In the genomic region with DNA sequence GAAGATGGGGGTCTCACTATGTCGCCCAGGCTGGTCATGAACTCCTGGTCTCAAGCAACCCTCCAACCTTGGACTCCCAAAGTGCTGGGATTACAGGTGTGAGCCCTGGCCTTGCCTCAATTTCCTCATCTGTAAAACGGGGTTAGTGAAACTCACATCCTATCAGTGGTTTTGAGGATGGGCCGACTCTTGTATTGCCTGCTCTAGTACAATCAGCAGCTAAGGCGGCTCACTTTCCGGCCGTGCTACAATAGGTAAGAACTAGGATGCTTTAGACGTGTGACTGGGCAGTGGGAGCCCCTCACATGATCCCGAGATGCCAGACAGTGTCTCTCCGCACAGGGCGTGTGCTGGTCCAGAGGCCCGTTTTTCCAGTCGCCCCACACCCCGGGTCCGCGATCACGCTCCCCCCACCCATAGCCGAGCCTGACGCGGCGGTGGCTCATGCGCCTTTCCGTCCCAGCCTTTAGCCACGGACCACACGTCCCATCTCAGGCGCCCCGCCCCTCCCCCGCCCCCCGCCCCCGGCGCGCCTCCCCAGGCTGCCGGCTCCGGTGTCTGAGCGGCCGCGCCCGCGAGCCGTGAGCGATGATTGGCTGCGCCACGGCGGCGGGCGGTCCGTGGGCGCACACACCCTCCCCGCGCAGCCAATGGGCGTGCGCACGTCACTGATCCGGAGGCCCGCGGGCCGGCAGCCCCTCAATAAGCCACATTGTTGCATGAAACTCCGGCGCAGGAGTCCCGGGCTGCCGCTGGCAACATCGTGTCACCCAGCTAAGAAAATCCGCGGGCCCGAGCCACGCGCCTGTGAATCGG, we compare ENCODE assay signal across 8 cellular contexts. TPM values are rescaled to one million over a fixed set of nuclear protein-coding genes. Genes with fewer than 3 reads are reported as not detected.
A peak's percentile ranks its signal among the peaks of the same experiment; 100 is the strongest.
DNase-seq lines count a peak whose midpoint lies in the region; ATAC-seq and TF ChIP-seq lines count a peak whose summit lies in the region.

Gene HK2, plus strand, starts transcription at position 710 of the 816 bp plus-strand sequence. CDS start 454 bp downstream, outside the sequence.

- DNase-seq in A673 (ENCODE audit: low spot score) (peak; percentile 96), NCI-H2227 (lab: John Stamatoyannopoulos, UW; ENCODE audit: unreplicated experiment) (peak; percentile 94), kidney glomerular epithelial cell (lab: John Stamatoyannopoulos, UW) (peak; percentile 92)
- peak; percentile 19 to 37 for DNase-seq in central memory CD8-positive, alpha-beta T cell (ENCODE audit: low spot score in 2 of 2)
- DNase-seq in stimulated activated CD4-positive, alpha-beta T cell treated with anti-CD3 and anti-CD28 coated beads, Interleukin-1b, Interleukin-23, amount 100 ng/mL, for 4 hours (ENCODE audit: low read depth in 2 of 2) = peak; percentile 75 to 81

- intact Hi-C loops in A673 (cut with micrococcal nuclease; ENCODE audit: unreplicated experiment) = loop anchor here (2.0 kb wide), 1 partner anchor 119 kb away; no protein-coding TSS in a partner anchor

- peak within 1 kb of the TSS; percentile 87 for H3K4me3 ChIP-seq in A673 (ENCODE audit: low read depth, low read length, poor library complexity, severe bottlenecking)

- TF ChIP-seq CTCF in A673 (conservative IDR thresholded peaks at IDR 0.05; ENCODE audit: low read depth, low read length) = no peak

- H3K27ac ChIP-seq in A673 (ENCODE audit: low read depth, low read length, poor library complexity, severe bottlenecking) = peak within 1 kb of the TSS; percentile 90

- H3K27me3 ChIP-seq in A673 (replicated peaks; ENCODE audit: insufficient read depth, low read depth, low read length, poor library complexity) = no peaks in the 10 kb centered on the region

- no peak within 1 kb of the TSS for H3K27ac Mint-ChIP-seq in central memory CD8-positive, alpha-beta T cell (ENCODE audit: low read depth)

- H3K4me1 ChIP-seq in A673 (ENCODE audit: insufficient read depth, low read length, poor library complexity, severe bottlenecking) = peaks cover 16% of the 10 kb centered on the region

- no TSS peak for BruUV-seq in A673 (replicated peaks; lab: Mats Ljungman, UMichigan)

- peak within 1 kb of the TSS; percentile 79 for H3K4me3 Mint-ChIP-seq in central memory CD8-positive, alpha-beta T cell

- no peaks in the 10 kb centered on the region for H3K9me3 Mint-ChIP-seq in central memory CD8-positive, alpha-beta T cell

- peaks cover 2% of the 10 kb centered on the region for H3K36me3 Mint-ChIP-seq in central memory CD8-positive, alpha-beta T cell (ENCODE audit: insufficient read depth)

- CTCF ChIA-PET in A673 (lab: Charles Lee) = interaction anchor here (0.7 kb wide), 1 partner anchor 143 kb away, joined by 3 read pairs; no protein-coding TSS in a partner anchor

- no peaks in the 10 kb centered on the region for H3K9me3 ChIP-seq in A673 (ENCODE audit: low read depth, low read length, poor library complexity, severe bottlenecking)

- no peaks in the 10 kb centered on the region for H3K36me3 ChIP-seq in A673 (ENCODE audit: insufficient read depth, low read length, poor library complexity, severe bottlenecking)

- H3K27me3 Mint-ChIP-seq in central memory CD8-positive, alpha-beta T cell = peaks cover 49% of the 10 kb centered on the region

- ATAC-seq in GM18517 (IDR thresholded peaks at IDR 0.05; ENCODE audit: unreplicated experiment) = peak; percentile 69
- peak; percentile 69 for ATAC-seq in HG03025 (IDR thresholded peaks at IDR 0.05; ENCODE audit: low FRiP score, unreplicated experiment)
- peak; percentile 84 to 87 for ATAC-seq in activated CD4-positive, CD25-positive, alpha-beta regulatory T cell treated with anti-CD3 and anti-CD28 coated beads, Interleukin-2, amount 50 U/mL, for 24 hours
- peak; percentile 74 for ATAC-seq in central memory CD8-positive, alpha-beta T cell (replicated peaks; ENCODE audit: extremely low read depth, poor library complexity, severe bottlenecking)

- H3K4me1 Mint-ChIP-seq in central memory CD8-positive, alpha-beta T cell = peaks cover 30% of the 10 kb centered on the region

- POLR2A ChIA-PET in A673 (lab: Charles Lee; ENCODE audit: low non-redundant PET) = interaction anchor here (0.6 kb wide), 1 partner anchor 97 kb away, joined by 3 read pairs; no protein-coding TSS in a partner anchor

RNA-seq across cellular contexts. Expression of gene HK2, which starts in this region (rescaled TPM):
- total RNA-seq in A673 (2021) = 40.1 and 42.6 TPM in 2 replicates

Comparison
In these comparisons a context has a peak if more than half of its experiments do, and no peak if none do; other contexts are left out.
1. Peak in every context shown above with its lines: DNase-seq, ATAC-seq, H3K4me3 ChIP-seq and H3K27ac ChIP-seq.
2. DNase-seq: peak in every context shown above with its lines; median percentile 96 in A673; 94 in NCI-H2227; 92 in kidney glomerular epithelial cell; 78 in stimulated activated CD4-positive, alpha-beta T cell treated with anti-CD3 and anti-CD28 coated beads, Interleukin-1b, Interleukin-23, amount 100 ng/mL, for 4 hours; 28 in central memory CD8-positive, alpha-beta T cell.